ENCODE assay signal across 16 cellular contexts in the genomic region with DNA sequence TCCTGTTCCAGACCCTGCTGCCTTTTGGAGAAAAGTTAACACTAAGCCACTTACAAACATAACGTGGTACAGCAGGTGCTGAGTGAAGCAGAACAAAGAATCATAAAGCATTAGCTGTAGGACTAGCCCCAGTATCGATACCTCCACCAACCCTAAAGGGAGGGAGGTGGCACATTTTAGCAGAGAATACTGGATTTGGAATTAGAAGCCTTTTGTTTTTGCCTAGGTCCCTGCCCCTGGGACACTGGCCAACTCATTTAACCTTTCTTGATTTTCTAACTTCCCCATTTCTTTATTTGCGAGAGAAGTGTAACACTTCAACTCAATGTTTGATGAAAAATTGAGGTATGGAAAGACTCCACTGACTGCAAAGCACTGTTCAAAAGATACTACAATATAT.
DNase-seq lines count a peak whose midpoint lies in the region; ATAC-seq lines count a peak whose summit lies in the region.
"Had no signal": no experiment of that assay in that cellular context is flagged by ENCODE, and none has a peak within 500 bp of the region (broad histone marks: within the 10 kb centered on the region; RNA-seq: fewer than 3 reads in every experiment).

No MANE protein-coding gene starts in this region.

- ATAC-seq in HG02759 (IDR thresholded peaks at IDR 0.05; ENCODE audit: unreplicated experiment): peak; percentile 50
- peak; percentile 79 to 87 for ATAC-seq in stimulated activated naive B cell treated with anti-CD40 and anti-IgM and Interleukin-4, amounts not matched to agents 10 μg/mL and 1 μg/mL and 100 μg/mL, for 72 hours (replicated peaks)

- peaks cover 9 to 28% of the 10 kb centered on the region in 2 donors for H3K36me3 Mint-ChIP-seq in stimulated activated naive B cell treated with anti-CD40 and anti-IgM and Interleukin-4, amounts not matched to agents 10 μg/mL and 1 μg/mL and 100 μg/mL, for 72 hours
- H3K36me3 Mint-ChIP-seq in activated CD4-positive, alpha-beta T cell treated with anti-CD3 and anti-CD28 coated beads, Interleukin-2, amount 10 ng/mL, durations not matched to agents 7 days and 5 days (ENCODE audit: low read depth): peaks cover 24% of the 10 kb centered on the region

- DNase-seq in NCI-H345 treated with DMSO at 0.1 percent for 48 hours (lab: John Stamatoyannopoulos, UW; ENCODE audit: unreplicated experiment): peak; percentile 14
- DNase-seq in NCI-H345 (lab: John Stamatoyannopoulos, UW): no peak
- DNase-seq in OCI-M1 (lab: John Stamatoyannopoulos, UW): peak; percentile 25
- no peak for DNase-seq in stimulated activated naive B cell treated with anti-CD40 and anti-IgM and Interleukin-4, amounts not matched to agents 10 μg/mL and 1 μg/mL and 100 μg/mL, for 72 hours
- DNase-seq in mesenteric fat pad (ENCODE audit: low spot score): no peak
- DNase-seq in activated CD4-positive, alpha-beta T cell treated with anti-CD3 and anti-CD28 coated beads, Interleukin-2, amount 10 ng/mL, durations not matched to agents 7 days and 5 days: no peak
- no peak for DNase-seq in NCI-H1417 (lab: John Stamatoyannopoulos, UW)
- DNase-seq: 8988T, DMS153, HFFc6, MG63, NCI-H146, NCI-H2227 treated with DMSO at 0.1 percent for 48 hours, SJCRH30, SW 1271 had no signal

- peaks cover 8 to 20% of the 10 kb centered on the region in 2 donors for H3K4me1 Mint-ChIP-seq in stimulated activated naive B cell treated with anti-CD40 and anti-IgM and Interleukin-4, amounts not matched to agents 10 μg/mL and 1 μg/mL and 100 μg/mL, for 72 hours
- no peaks in the 10 kb centered on the region for H3K4me1 Mint-ChIP-seq in activated CD4-positive, alpha-beta T cell treated with anti-CD3 and anti-CD28 coated beads, Interleukin-2, amount 10 ng/mL, durations not matched to agents 7 days and 5 days

- no peak overlapping the region for H3K27ac Mint-ChIP-seq in stimulated activated naive B cell treated with anti-CD40 and anti-IgM and Interleukin-4, amounts not matched to agents 10 μg/mL and 1 μg/mL and 100 μg/mL, for 72 hours
- no peak overlapping the region for H3K27ac Mint-ChIP-seq in activated CD4-positive, alpha-beta T cell treated with anti-CD3 and anti-CD28 coated beads, Interleukin-2, amount 10 ng/mL, durations not matched to agents 7 days and 5 days
- H3K27ac Mint-ChIP-seq: HFFc6 had no signal

- peaks cover 0 to 4% of the 10 kb centered on the region in 2 donors for H3K27me3 Mint-ChIP-seq in stimulated activated naive B cell treated with anti-CD40 and anti-IgM and Interleukin-4, amounts not matched to agents 10 μg/mL and 1 μg/mL and 100 μg/mL, for 72 hours
- peaks cover 17% of the 10 kb centered on the region for H3K27me3 Mint-ChIP-seq in activated CD4-positive, alpha-beta T cell treated with anti-CD3 and anti-CD28 coated beads, Interleukin-2, amount 10 ng/mL, durations not matched to agents 7 days and 5 days

- H3K4me3 Mint-ChIP-seq in stimulated activated naive B cell treated with anti-CD40 and anti-IgM and Interleukin-4, amounts not matched to agents 10 μg/mL and 1 μg/mL and 100 μg/mL, for 72 hours: no peak overlapping the region
- no peak overlapping the region for H3K4me3 Mint-ChIP-seq in activated CD4-positive, alpha-beta T cell treated with anti-CD3 and anti-CD28 coated beads, Interleukin-2, amount 10 ng/mL, durations not matched to agents 7 days and 5 days
- H3K4me3 Mint-ChIP-seq: HFFc6 had no signal

- peaks cover 2 to 4% of the 10 kb centered on the region in 2 donors for H3K9me3 Mint-ChIP-seq in stimulated activated naive B cell treated with anti-CD40 and anti-IgM and Interleukin-4, amounts not matched to agents 10 μg/mL and 1 μg/mL and 100 μg/mL, for 72 hours
- H3K9me3 Mint-ChIP-seq in activated CD4-positive, alpha-beta T cell treated with anti-CD3 and anti-CD28 coated beads, Interleukin-2, amount 10 ng/mL, durations not matched to agents 7 days and 5 days: peaks cover 2% of the 10 kb centered on the region
- H3K9me3 Mint-ChIP-seq: HFFc6 had no signal

- CTCF ChIA-PET in activated CD4-positive, alpha-beta T cell treated with anti-CD3 and anti-CD28 coated beads, Interleukin-2, amount 10 ng/mL, durations not matched to agents 7 days and 5 days (lab: Charles Lee): no interaction called here

- POLR2A ChIA-PET in activated CD4-positive, alpha-beta T cell treated with anti-CD3 and anti-CD28 coated beads, Interleukin-2, amount 10 ng/mL, durations not matched to agents 7 days and 5 days (lab: Charles Lee): no interaction called here

Comparison
In these comparisons a context has a peak if more than half of its experiments do, and no peak if none do; other contexts are left out.
1. DNase-seq: peak in NCI-H345 treated with DMSO at 0.1 percent for 48 hours (single experiment) and OCI-M1 (single experiment); none in NCI-H345 (single experiment), stimulated activated naive B cell treated with anti-CD40 and anti-IgM and Interleukin-4, amounts not matched to agents 10 μg/mL and 1 μg/mL and 100 μg/mL, for 72 hours (single experiment), mesenteric fat pad (single experiment), activated CD4-positive, alpha-beta T cell treated with anti-CD3 and anti-CD28 coated beads, Interleukin-2, amount 10 ng/mL, durations not matched to agents 7 days and 5 days (single experiment) and NCI-H1417 (0 of 3).